ENCODE assay signal across 8 cellular contexts in the genomic region with DNA sequence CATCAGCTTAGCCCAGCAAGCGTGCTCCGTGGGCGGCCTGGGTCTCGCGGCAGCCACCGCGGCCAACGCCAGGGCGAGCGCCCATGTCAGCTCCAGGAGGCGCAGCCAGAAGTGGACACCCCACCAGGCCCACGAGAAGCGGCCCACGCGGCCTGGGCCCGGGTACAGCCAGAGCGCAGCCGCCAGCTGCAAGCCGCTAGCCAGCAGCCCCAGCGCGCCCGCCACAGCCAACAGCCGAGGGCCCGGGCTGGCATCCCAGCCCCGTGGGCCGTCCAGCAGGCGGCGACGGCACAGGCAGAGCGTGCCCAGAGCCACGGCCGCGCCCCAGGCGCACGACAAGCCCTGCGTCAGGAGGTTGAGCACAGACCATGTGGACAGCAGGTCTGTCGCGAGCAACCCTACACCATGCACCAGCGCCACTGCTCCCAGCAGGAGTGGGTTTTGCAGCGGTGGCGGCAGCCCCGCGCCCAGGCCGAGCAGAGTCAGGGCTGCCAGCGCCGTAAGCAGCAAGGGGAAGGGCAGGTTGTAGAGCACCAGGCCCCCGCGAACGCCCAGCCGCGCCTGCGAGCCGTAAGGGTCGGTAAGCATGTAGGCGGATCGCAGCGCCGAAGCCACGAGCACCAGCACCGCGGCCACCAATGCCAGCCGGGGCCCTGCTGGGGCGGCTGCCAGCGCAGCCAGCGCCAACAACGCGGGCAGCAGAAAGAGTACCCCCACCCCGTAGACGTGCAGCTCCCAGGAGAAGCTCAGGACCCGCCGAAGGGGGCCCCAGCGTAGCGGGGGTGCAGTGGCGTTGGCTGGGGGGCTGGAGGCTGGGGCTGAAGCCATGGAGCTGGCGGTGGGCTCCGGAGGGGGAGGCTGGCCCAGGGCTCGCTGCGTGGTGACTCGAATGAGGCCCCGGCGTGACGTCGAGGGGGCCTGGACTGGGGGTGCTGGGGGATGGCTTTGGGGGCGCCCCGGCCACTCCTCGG. TPM values are rescaled to one million over a fixed set of nuclear protein-coding genes. Genes with fewer than 3 reads are reported as not detected.
DNase-seq lines count a peak whose midpoint lies in the region; ATAC-seq, FAIRE-seq and TF ChIP-seq lines count a peak whose summit lies in the region.

No MANE protein-coding gene starts in this region.

- ATAC-seq in HG02642 (IDR thresholded peaks at IDR 0.05; ENCODE audit: poor library complexity, unreplicated experiment) (no peak), HG02623 (IDR thresholded peaks at IDR 0.05; ENCODE audit: unreplicated experiment) (no peak)

- BruUV-seq in A673 (replicated peaks; lab: Mats Ljungman, UMichigan): no TSS peak

- no peak for FAIRE-seq in small intestine (lab: Jason Lieb, UNC)

- peak overlapping the region; percentile 75 for H3K27ac ChIP-seq in A673 (ENCODE audit: low read depth, low read length, poor library complexity, severe bottlenecking)
- peak overlapping the region; percentile 82 to 93 for H3K27ac ChIP-seq in breast epithelium
- H3K27ac ChIP-seq in small intestine (ENCODE audit: low read depth in 1 of 2, low read length in 1 of 2): peak overlapping the region; percentile 34 to 38

- H3K36me3 ChIP-seq in A673 (ENCODE audit: insufficient read depth, low read length, poor library complexity, severe bottlenecking) (no peaks in the 10 kb centered on the region), breast epithelium (no peaks in the 10 kb centered on the region), small intestine (ENCODE audit: control insufficient read depth in 2 of 2, insufficient read depth in 2 of 2, low read length in 2 of 2) (peaks cover 0 to 4% of the 10 kb centered on the region in 2 donors)

- CTCF ChIA-PET in A673 (lab: Charles Lee): interaction anchor here (1.2 to 1.8 kb wide), 3 partner anchors 14 to 444 kb away, joined by 4 to 27 read pairs (median 5); a partner anchor contains a TSS

- POLR2A ChIA-PET in A673 (lab: Charles Lee; ENCODE audit: low non-redundant PET): no interaction called here

- DNase-seq in A673 (ENCODE audit: low spot score) (peak; percentile 87), LHCN-M2 (ENCODE audit: low read depth) (peak; percentile 61), breast epithelium (ENCODE audit: low spot score in 2 of 2) (peak; percentile 47 to 69), iPS-NIHi7 (ENCODE audit: extremely low spot score) (peak; percentile 71), small intestine (peak; percentile 87)
- DNase-seq in effector CD8-positive, alpha-beta T cell (lab: John Stamatoyannopoulos, UW): no peak

- TF ChIP-seq POLR2A in breast epithelium (IDR thresholded peaks at IDR 0.05): no peak

- WGBS in small intestine, 3 donors: 35 to 44% (median 38%) methylated on average over 61 to 86 of the region's 86 CpGs

- H3K4me3 ChIP-seq in A673 (ENCODE audit: low read depth, low read length, poor library complexity, severe bottlenecking) (peak overlapping the region; percentile 76), breast epithelium (peak overlapping the region; percentile 62 to 78 (median 62)), small intestine (ENCODE audit: low read depth in 1 of 2, low read length in 2 of 2) (peak overlapping the region; percentile 9 to 48)

- H3K9me3 ChIP-seq in A673 (ENCODE audit: low read depth, low read length, poor library complexity, severe bottlenecking) (no peaks in the 10 kb centered on the region), breast epithelium (no peaks in the 10 kb centered on the region), small intestine (ENCODE audit: control insufficient read depth, low read depth) (no peaks in the 10 kb centered on the region)

- H3K27me3 ChIP-seq in A673 (replicated peaks; ENCODE audit: insufficient read depth, low read depth, low read length, poor library complexity) (no peaks in the 10 kb centered on the region), breast epithelium (no peaks in the 10 kb centered on the region), small intestine (ENCODE audit: control insufficient read depth in 2 of 2, insufficient read depth in 2 of 2, low read length in 2 of 2) (no peaks in the 10 kb centered on the region)

- TF ChIP-seq CTCF in A673 (conservative IDR thresholded peaks at IDR 0.05; ENCODE audit: low read depth, low read length) (peak; percentile 51), breast epithelium (IDR thresholded peaks at IDR 0.05) (peak; percentile 27 to 54 (median 46))

- intact Hi-C loops in A673 (cut with micrococcal nuclease; ENCODE audit: unreplicated experiment): loop anchor here (2.0 kb wide), 1 partner anchor 103 kb away; a partner anchor contains a TSS
- intact Hi-C loops in breast epithelium (cut with DNase I; ENCODE audit: low total_unique reads): loop anchor here (10.0 kb wide), 1 partner anchor 103 kb away; a partner anchor contains a TSS

- H3K4me1 ChIP-seq in A673 (ENCODE audit: insufficient read depth, low read length, poor library complexity, severe bottlenecking) (no peaks in the 10 kb centered on the region), breast epithelium (peaks cover 0 to 6% of the 10 kb centered on the region in 2 donors), small intestine (ENCODE audit: control insufficient read depth in 2 of 2, insufficient read depth in 1 of 2, low read depth in 1 of 2, low read length in 1 of 2) (no peaks in the 10 kb centered on the region)

RNA-seq across cellular contexts. Expression of a gene that starts 4.9 kb away (rescaled TPM):
- total RNA-seq in A673 (2021): 1.1 and 1.8 TPM in 2 replicates
- total RNA-seq in LHCN-M2 (2014; rRNA removed): 1.4 and 2.5 TPM in 2 replicates
- polyA plus RNA-seq in LHCN-M2 (2012): 2.2 TPM
- total RNA-seq in breast epithelium: 1 to 10 TPM in 2 of 3 donors, under 1 TPM in 1; 0.64 to 2.8 (median 2.0) TPM
- polyA plus RNA-seq in small intestine: under 1 TPM; 0.45 to 0.84 (median 0.81) TPM

RNA-seq across cellular contexts. Expression of a gene that starts 13.7 kb away (rescaled TPM):
- total RNA-seq in A673 (2021): 13.2 and 20.3 TPM in 2 replicates
- total RNA-seq in LHCN-M2 (2014; rRNA removed): 9.9 and 10.4 TPM in 2 replicates
- polyA plus RNA-seq in LHCN-M2 (2012): 8.1 TPM
- total RNA-seq in breast epithelium: 10 to 100 TPM; 33.6 to 52.4 (median 44.6) TPM
- 10 to 100 TPM; 16.2 to 34.3 (median 30.0) TPM for polyA plus RNA-seq in small intestine

RNA-seq across cellular contexts. Expression of a gene that starts 30.4 kb away (rescaled TPM):
- 9.3 and 15.2 TPM in 2 replicates for total RNA-seq in A673 (2021)
- 30.1 and 42.3 TPM in 2 replicates for total RNA-seq in LHCN-M2 (2014; rRNA removed)
- polyA plus RNA-seq in LHCN-M2 (2012): 23.1 TPM
- total RNA-seq in breast epithelium: 100 to 1,000 TPM in 1 of 3 donors, 10 to 100 TPM in 2; 59.6 to 119 (median 90.6) TPM
- 10 to 100 TPM; 35.7 to 96.2 (median 45.0) TPM for polyA plus RNA-seq in small intestine

RNA-seq across cellular contexts. Expression of a gene that starts 39.3 kb away (rescaled TPM):
- 43.8 and 59.5 TPM in 2 replicates for total RNA-seq in A673 (2021)
- 82.7 and 126 TPM in 2 replicates for total RNA-seq in LHCN-M2 (2014; rRNA removed)
- 94.9 TPM for polyA plus RNA-seq in LHCN-M2 (2012)
- 10 to 100 TPM; 38.3 to 88.5 (median 42.9) TPM for total RNA-seq in breast epithelium
- 10 to 100 TPM; 21.9 to 74.6 (median 27.5) TPM for polyA plus RNA-seq in small intestine

RNA-seq across cellular contexts. Expression of a gene that starts 44.7 kb away (rescaled TPM):
- total RNA-seq in A673 (2021) (2.3 and 2.6 TPM in 2 replicates), LHCN-M2 (2014; rRNA removed) (1.1 and 1.9 TPM in 2 replicates), breast epithelium (10 to 100 TPM; 11.5 to 22.0 (median 11.7) TPM)
- polyA plus RNA-seq in LHCN-M2 (2012): 2.3 TPM
- 10 to 100 TPM; 31.3 to 59.3 (median 41.4) TPM for polyA plus RNA-seq in small intestine

Comparison
In these comparisons a context has a peak if more than half of its experiments do, and no peak if none do; other contexts are left out.
1. H3K27ac ChIP-seq: peak in every context shown above with its lines; median percentile 88 in breast epithelium; 75 in A673; 36 in small intestine.